14 cellular contexts compared by ENCODE assay signal in the genomic region with DNA sequence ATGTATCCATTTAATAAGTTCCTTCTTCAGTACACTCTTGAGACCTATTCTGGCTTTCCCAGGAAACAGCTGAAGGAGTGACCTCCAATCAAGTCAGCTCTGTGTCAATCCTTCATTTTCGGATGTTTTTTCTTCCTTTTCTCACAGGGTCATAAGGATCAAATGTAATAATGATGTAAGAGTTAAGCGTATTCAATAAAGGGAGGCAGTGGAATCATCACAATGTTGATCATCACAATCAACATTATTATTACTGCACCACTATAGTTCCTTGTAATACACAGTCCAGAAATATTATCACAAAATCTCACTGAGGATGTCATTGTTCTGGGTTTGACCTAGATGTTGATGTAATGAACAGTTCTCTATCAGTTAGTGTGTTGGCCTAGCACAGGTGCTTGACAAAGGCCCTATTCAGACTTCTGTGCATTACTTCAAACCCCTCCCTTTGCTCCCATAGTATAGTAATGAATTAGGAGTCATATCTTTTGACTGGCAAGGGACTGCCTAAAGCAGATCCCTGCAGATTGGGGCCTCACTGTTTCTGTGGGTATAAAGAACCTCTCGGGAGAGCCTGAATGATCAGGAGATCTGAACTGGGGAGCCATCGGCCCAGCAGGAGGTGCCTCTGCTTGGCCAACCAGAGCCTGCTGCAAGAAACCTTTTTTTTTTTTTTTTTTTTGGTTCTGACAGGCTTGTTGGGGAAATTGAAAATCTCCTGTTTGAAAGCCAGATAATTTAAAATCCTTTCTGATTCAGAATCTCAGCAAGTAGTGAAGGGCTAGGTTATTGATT.
DNase-seq lines count a peak whose midpoint lies in the region; ATAC-seq, FAIRE-seq and TF ChIP-seq lines count a peak whose summit lies in the region.
"Had no signal": no experiment of that assay in that cellular context is flagged by ENCODE, and none has a peak within 500 bp of the region (broad histone marks: within the 10 kb centered on the region; RNA-seq: fewer than 3 reads in every experiment).

No MANE protein-coding gene starts in this region.

- 0 out of 2 replicates have a peak overlapping the region, but pooled peaks have one; percentile 18 for H3K4me2 ChIP-seq in HepG2 (ENCODE audit: low read depth, low read length)
- H3K4me2 ChIP-seq: KMS-11 had no signal

- H3K4me1 Mint-ChIP-seq in endodermal cell: peaks cover 53% of the 10 kb centered on the region

- ATAC-seq in HepG2 (peak; percentile 86), right lobe of liver (no peak), GM18861 (IDR thresholded peaks at IDR 0.05; ENCODE audit: unreplicated experiment) (no peak), HG02870 (IDR thresholded peaks at IDR 0.05; ENCODE audit: unreplicated experiment) (no peak)

- H3K9ac ChIP-seq in HepG2 (ENCODE audit: insufficient read depth, low read depth, low read length) (no peak overlapping the region), endodermal cell (ENCODE audit: extremely low read depth, low read length, poor library complexity, severe bottlenecking) (no peak overlapping the region)
- H3K9ac ChIP-seq: KMS-11 had no signal

- H3K36me3 Mint-ChIP-seq in endodermal cell (ENCODE audit: low read depth): no peaks in the 10 kb centered on the region

- H3K4me3 ChIP-seq in HepG2 (replicated peaks in 1 of 3; ENCODE audit: insufficient read depth in 1 of 3, low read depth in 2 of 3, low read length in 3 of 3): no peak overlapping the region
- no peak overlapping the region for H3K4me3 ChIP-seq in right lobe of liver
- H3K4me3 ChIP-seq in endodermal cell (ENCODE audit: low read length): no peak overlapping the region
- H3K4me3 ChIP-seq in uterus: no peak overlapping the region

- H3K9me3 Mint-ChIP-seq in endodermal cell: no peaks in the 10 kb centered on the region
- H3K9me3 Mint-ChIP-seq: CD4-positive, CD25-positive, alpha-beta regulatory T cell had no signal

- H3K4me1 ChIP-seq in HepG2 (ENCODE audit: insufficient read depth, low read length): peaks cover 27% of the 10 kb centered on the region
- peaks cover 0 to 18% (median 4%) of the 10 kb centered on the region in 4 donors for H3K4me1 ChIP-seq in right lobe of liver
- H3K4me1 ChIP-seq in endodermal cell (ENCODE audit: control insufficient read depth, insufficient read depth, low read length): peaks cover 14% of the 10 kb centered on the region
- peaks cover 4 to 17% of the 10 kb centered on the region in 2 donors for H3K4me1 ChIP-seq in uterus

- BruUV-seq in HepG2 (replicated peaks; lab: Mats Ljungman, UMichigan): no TSS peak

- no peak for TF ChIP-seq CTCF in HepG2 (CRISPR knock-in tag; IDR thresholded peaks at IDR 0.05)
- TF ChIP-seq CTCF in right lobe of liver (IDR thresholded peaks at IDR 0.05): no peak
- TF ChIP-seq CTCF in endodermal cell (conservative IDR thresholded peaks at IDR 0.05): no peak
- no peak for TF ChIP-seq CTCF in uterus (IDR thresholded peaks at IDR 0.05)

- in situ Hi-C loops in HepG2 (cut with HindIII; ENCODE audit: extremely low pct_ligation_motif_present, low pct_unique_long_range_greater_than_20kb): no loop called here

- H3K36me3 ChIP-seq in HepG2 (replicated peaks in 1 of 2; ENCODE audit: control insufficient read depth in 1 of 2, insufficient read depth in 2 of 2, low read length in 2 of 2) (no peaks in the 10 kb centered on the region), right lobe of liver (no peaks in the 10 kb centered on the region), endodermal cell (ENCODE audit: control insufficient read depth, insufficient read depth, low read length) (no peaks in the 10 kb centered on the region), uterus (no peaks in the 10 kb centered on the region)

- peak overlapping the region; percentile 0 for H3K27ac Mint-ChIP-seq in endodermal cell

- H2AFZ ChIP-seq in HepG2 (ENCODE audit: low read length): no peak overlapping the region

- POLR2A ChIA-PET in HepG2 (lab: Yijun Ruan, JAX): no interaction called here

- H3K4me3 Mint-ChIP-seq in endodermal cell: no peak overlapping the region
- H3K4me3 Mint-ChIP-seq: CD4-positive, CD25-positive, alpha-beta regulatory T cell had no signal

- no peak for TF ChIP-seq EP300 in HepG2 (IDR thresholded peaks at IDR 0.05; ENCODE audit: low read depth in 2 of 2, low read length in 2 of 2)
- no peak for TF ChIP-seq EP300 in HepG2 (CRISPR knock-in tag; IDR thresholded peaks at IDR 0.05; ENCODE audit: borderline replicate concordance)

- H3K9me3 ChIP-seq in HepG2 (ENCODE audit: low read length) (no peaks in the 10 kb centered on the region), right lobe of liver (no peaks in the 10 kb centered on the region), endodermal cell (ENCODE audit: control insufficient read depth, low read length) (no peaks in the 10 kb centered on the region), uterus (no peaks in the 10 kb centered on the region)

- CTCF ChIA-PET in HepG2 (lab: Yijun Ruan, JAX; ENCODE audit: low intra/inter-chr PET ratio, low total read pairs): no interaction called here

- TF ChIP-seq POLR2A in HepG2 (IDR thresholded peaks at IDR 0.05; ENCODE audit: insufficient read depth in 1 of 2, low read depth in 2 of 2, low read length in 2 of 2) (no peak), right lobe of liver (IDR thresholded peaks at IDR 0.05) (no peak), uterus (IDR thresholded peaks at IDR 0.05) (no peak)

- intact Hi-C loops in HepG2 (cut with micrococcal nuclease; ENCODE audit: unreplicated experiment) (loop anchor here (1.0 kb wide), 1 partner anchor 14 kb away; no protein-coding TSS in a partner anchor), right lobe of liver (cut with DNase I) (no loop called here), uterus (cut with DNase I; ENCODE audit: low total_unique reads) (no loop called here)

- H3K27me3 ChIP-seq in HepG2 (ENCODE audit: control insufficient read depth in 1 of 2, insufficient read depth in 2 of 2, low read length in 2 of 2) (no peaks in the 10 kb centered on the region), right lobe of liver (no peaks in the 10 kb centered on the region), endodermal cell (ENCODE audit: control insufficient read depth, insufficient read depth, low read length, poor library complexity, severe bottlenecking) (no peaks in the 10 kb centered on the region), uterus (no peaks in the 10 kb centered on the region)

- peaks cover 3% of the 10 kb centered on the region for H3K79me2 ChIP-seq in HepG2 (ENCODE audit: insufficient read depth, low read length)

- DNase-seq in HepG2 (ENCODE audit: low spot score): peak; percentile 79
- DNase-seq in right lobe of liver: no peak
- DNase-seq in endodermal cell: no peak
- peak; percentile 17 for DNase-seq in occipital lobe (lab: John Stamatoyannopoulos, UW)
- DNase-seq in uterus: no peak
- no peak for DNase-seq in iPS-NIHi11 (ENCODE audit: low spot score)
- DNase-seq: CD4-positive, CD25-positive, alpha-beta regulatory T cell; NCI-H774; RPMI8226; stimulated activated CD4-positive, alpha-beta T cell treated with anti-CD3 and anti-CD28 coated beads, Interleukin-12 subunit alpha, Interleukin-12 subunit beta, amount 100 ng/mL, for 4 hours had no signal

- no peaks in the 10 kb centered on the region for H4K20me1 ChIP-seq in HepG2 (ENCODE audit: insufficient read depth, low read length)

- H3K27me3 Mint-ChIP-seq in endodermal cell (ENCODE audit: insufficient read depth): no peaks in the 10 kb centered on the region
- H3K27me3 Mint-ChIP-seq: CD4-positive, CD25-positive, alpha-beta regulatory T cell had no signal

- H3K27ac ChIP-seq in HepG2 (ENCODE audit: extremely low read length, insufficient read depth, low read length) (no peak overlapping the region), right lobe of liver (no peak overlapping the region), endodermal cell (ENCODE audit: low read depth, low read length) (no peak overlapping the region), uterus (peak overlapping the region; percentile 70 to 74)
- H3K27ac ChIP-seq: KMS-11 had no signal

- 86% methylated on average over 4 of the region's 4 CpGs for WGBS in HepG2 (ENCODE audit: low lambda C conversion rate)
- 85% methylated on average over 4 of the region's 4 CpGs for WGBS in right lobe of liver (ENCODE audit: insufficient coverage, low coverage, low lambda C conversion rate, missing lambda C conversion rate)
- WGBS in endodermal cell (ENCODE audit: insufficient coverage in 1 of 2, insufficient read length in 1 of 2), 2 experiments: 96 to 100% methylated on average over 1 to 3 of the region's 4 CpGs

- TF ChIP-seq RAD21 in HepG2 (CRISPR knock-in tag; IDR thresholded peaks at IDR 0.05): no peak

- FAIRE-seq in HepG2 (lab: Jason Lieb, UNC): no peak
- FAIRE-seq: A204.1 had no signal

TF ChIP-seq in HepG2, 621 proteins besides CTCF, POLR2A, EP300 and RAD21:
- TF ChIP-seq ZBTB21 (CRISPR knock-in tag; IDR thresholded peaks at IDR 0.05) (peak; percentile 82; the same call in 1 of the 2 replicates), CREB1 (IDR thresholded peaks at IDR 0.05) (no peak), CREB1 (CRISPR knock-in tag; IDR thresholded peaks at IDR 0.05) (peak; percentile 36; the same call in 1 of the 2 replicates), STAT5B (CRISPR knock-in tag; IDR thresholded peaks at IDR 0.05) (no peak), SOX5 (CRISPR knock-in tag; IDR thresholded peaks at IDR 0.05; ENCODE audit: borderline replicate concordance) (peak; percentile 25; the same call in 1 of the 2 replicates), SOX13 (IDR thresholded peaks at IDR 0.05) (no peak), SOX13 (CRISPR knock-in tag; conservative IDR thresholded peaks at IDR 0.05 in 1 of 2, IDR thresholded peaks at IDR 0.05 in 1 of 2) (peak in 1 of 2 experiments; percentile 71; a peak in 1 of 4 replicates), ZSCAN22 (CRISPR knock-in tag; IDR thresholded peaks at IDR 0.05) (no peak)
TF ChIP-seq in HepG2: peak in this region for 4.

Comparison
In these comparisons a context has a peak if more than half of its experiments do, and no peak if none do; other contexts are left out.
1. DNase-seq: peak in HepG2 (single experiment) and occipital lobe (single experiment); none in right lobe of liver (0 of 3), endodermal cell (single experiment), uterus (0 of 2) and iPS-NIHi11 (single experiment).
2. H3K27ac ChIP-seq: peak in uterus (2 of 2); none in HepG2 (single experiment), right lobe of liver (0 of 3) and endodermal cell (single experiment).